In genomic region chr14:33475623-33476022, GRCh38 we compare ENCODE assay signal across 10 cellular contexts.
DNase-seq lines count a peak whose midpoint lies in the region; ATAC-seq and TF ChIP-seq lines count a peak whose summit lies in the region.
"Had no signal": no experiment of that assay in that cellular context is flagged by ENCODE, and none has a peak within 500 bp of the region (broad histone marks: within the 10 kb centered on the region; RNA-seq: fewer than 3 reads in every experiment).

No MANE protein-coding gene starts in this region.

- H3K27ac ChIP-seq in SJCRH30, result no peak overlapping the region
- H3K27ac ChIP-seq: right lobe of liver had no signal

- H3K4me1 ChIP-seq in SJCRH30, result no peaks in the 10 kb centered on the region
- H3K4me1 ChIP-seq: right lobe of liver had no signal

- ATAC-seq in HG03139 (IDR thresholded peaks at IDR 0.05; ENCODE audit: unreplicated experiment), result no peak
- ATAC-seq in HG03025 (IDR thresholded peaks at IDR 0.05; ENCODE audit: low FRiP score, unreplicated experiment), result no peak
- ATAC-seq: T-helper 17 cell had no signal

- no peaks in the 10 kb centered on the region for H3K27me3 ChIP-seq in SJCRH30
- H3K27me3 ChIP-seq: right lobe of liver had no signal

- no peaks in the 10 kb centered on the region for H3K9me3 ChIP-seq in SJCRH30 (replicated peaks)
- H3K9me3 ChIP-seq: right lobe of liver had no signal

- intact Hi-C loops in posterior cingulate gyrus (cut with DNase I), result loop anchor here (10.0 kb wide), 1 partner anchor 291 kb away; no protein-coding TSS in a partner anchor

- no peak for TF ChIP-seq POLR2A in erythroblast (IDR thresholded peaks at IDR 0.05; ENCODE audit: low read length)

- no peaks in the 10 kb centered on the region for H3K36me3 ChIP-seq in SJCRH30
- H3K36me3 ChIP-seq: right lobe of liver had no signal

- H3K4me3 ChIP-seq in SJCRH30, result no peak overlapping the region
- H3K4me3 ChIP-seq: right lobe of liver had no signal

- DNase-seq in NCI-H1436 (lab: John Stamatoyannopoulos, UW), result peak; percentile 57
- DNase-seq in NCI-H1436 treated with DMSO at 0.1 percent for 48 hours (lab: John Stamatoyannopoulos, UW), result no peak
- peak; percentile 88 for DNase-seq in M059J (ENCODE audit: low read depth)
- DNase-seq in SJCRH30, result peak; percentile 48 to 69
- peak; percentile 10 to 11 for DNase-seq in erythroblast (lab: John Stamatoyannopoulos, UW)
- DNase-seq in posterior cingulate gyrus, result peak; percentile 34 to 88 (median 64)
- DNase-seq: right lobe of liver had no signal
